Comparison of ENCODE assay signal across 21 cellular contexts in genomic region chr6:100693249-100693927, GRCh38.
"Had no signal": no experiment of that assay in that cellular context is flagged by ENCODE, and none has a peak within 500 bp of the region (broad histone marks: within the 10 kb centered on the region; RNA-seq: fewer than 3 reads in every experiment).

No MANE protein-coding gene starts in this region.

- H3K36me3 ChIP-seq: heart left ventricle, neural progenitor cell, right lobe of liver, vagina, WERI-Rb-1 had no signal

- DNase-seq: activated CD4-positive, alpha-beta T cell treated with anti-CD3 and anti-CD28 coated beads, Interleukin-2, amount 10 ng/mL, durations not matched to agents 7 days and 5 days; activated CD4-positive, CD25-positive, alpha-beta regulatory T cell treated with anti-CD3 and anti-CD28 coated beads, Interleukin-2, amount 50 U/mL, for 72 hours; activated CD8-positive, alpha-beta memory T cell treated with anti-CD3 and anti-CD28 coated beads, Interleukin-2, amount 10 ng/mL, durations not matched to agents 7 days and 5 days; activated CD8-positive, alpha-beta T cell treated with anti-CD3 and anti-CD28 coated beads for 36 hours; activated gamma-delta T cell treated with Interleukin-2 at 50 U/mL for 16 hours; aorta; effector CD4-positive, alpha-beta T cell; heart left ventricle; left ventricle myocardium superior; mammary epithelial cell; naive thymus-derived CD8-positive, alpha-beta T cell; posterior cingulate gyrus; right lobe of liver; stimulated activated CD4-positive, alpha-beta T cell treated with anti-CD3 and anti-CD28 coated beads, Interleukin-1b, Interleukin-23, amount 100 ng/mL, for 48 hours; stimulated activated naive CD8-positive, alpha-beta T cell treated with anti-CD3 and anti-CD28 coated beads, Interleukin-15, amount 100 ng/mL, for 72 hours; WERI-Rb-1 had no signal

- H3K9me3 ChIP-seq: heart left ventricle, right lobe of liver, vagina had no signal

- ATAC-seq: activated CD8-positive, alpha-beta memory T cell treated with anti-CD3 and anti-CD28 coated beads, Interleukin-2, amount 10 ng/mL, durations not matched to agents 7 days and 5 days; activated CD8-positive, alpha-beta T cell treated with anti-CD3 and anti-CD28 coated beads for 36 hours; activated naive CD4-positive, alpha-beta T cell treated with anti-CD3 and anti-CD28 coated beads, Interleukin-2, amount 50 U/mL, for 72 hours; heart left ventricle; left ventricle myocardium superior; naive thymus-derived CD8-positive, alpha-beta T cell; right lobe of liver; stimulated activated effector memory CD8-positive, alpha-beta T cell treated with anti-CD3 and anti-CD28 coated beads, Interleukin-12 subunit alpha, Interleukin-12 subunit beta, amount 100 ng/mL, for 72 hours; stimulated activated naive CD8-positive, alpha-beta T cell treated with anti-CD3 and anti-CD28 coated beads, Interleukin-15, amount 100 ng/mL, for 72 hours had no signal

- H3K27ac ChIP-seq: heart left ventricle, neural progenitor cell, right lobe of liver, skin epidermis, vagina, WERI-Rb-1 had no signal

- H3K4me3 ChIP-seq: heart left ventricle, neural progenitor cell, right lobe of liver, skin epidermis, vagina had no signal

- H3K4me1 ChIP-seq: neural progenitor cell, right lobe of liver, vagina had no signal

- H3K27me3 ChIP-seq: heart left ventricle, neural progenitor cell, right lobe of liver, vagina had no signal
